1 cellular context compared by ENCODE assay signal in genomic region chr9:96654450-96655197, GRCh38.
A peak's percentile ranks its signal among the peaks of the same experiment; 100 is the strongest.
TF ChIP-seq lines count a peak whose summit lies in the region.

No MANE protein-coding gene starts in this region.

TF ChIP-seq in HepG2, 621 proteins besides CTCF, POLR2A, EP300 and RAD21 (continued from another document and continues in another):
- TF ChIP-seq ZBTB46 (CRISPR knock-in tag; IDR thresholded peaks at IDR 0.05; ENCODE audit: borderline replicate concordance) (no peak), ZNF672 (CRISPR knock-in tag; IDR thresholded peaks at IDR 0.05) (no peak), ZNF567 (CRISPR knock-in tag; IDR thresholded peaks at IDR 0.05; ENCODE audit: borderline replicate concordance) (no peak), ZNF276 (CRISPR knock-in tag; IDR thresholded peaks at IDR 0.05; ENCODE audit: low read depth) (no peak), TBX2 (CRISPR knock-in tag; IDR thresholded peaks at IDR 0.05; ENCODE audit: borderline replicate concordance) (peak; percentile 57; the same call in 1 of the 2 replicates), NCOR1 (IDR thresholded peaks at IDR 0.05; ENCODE audit: borderline replicate concordance, low read length) (no peak), ZNF629 (CRISPR knock-in tag; conservative IDR thresholded peaks at IDR 0.05) (no peak), FUBP1 (CRISPR knock-in tag; IDR thresholded peaks at IDR 0.05; ENCODE audit: borderline replicate concordance) (no peak), ZNF256 (CRISPR knock-in tag; conservative IDR thresholded peaks at IDR 0.05) (no peak), ZNF343 (CRISPR knock-in tag; IDR thresholded peaks at IDR 0.05) (0 out of 2 replicates have a peak, but pooled peaks have one; percentile 38), EED (CRISPR knock-in tag; IDR thresholded peaks at IDR 0.05) (peak; percentile 29; the same call in 1 of the 2 replicates), ZSCAN12 (CRISPR knock-in tag; IDR thresholded peaks at IDR 0.05) (no peak), ZNF605 (CRISPR knock-in tag; IDR thresholded peaks at IDR 0.05) (no peak), XBP1 (CRISPR knock-in tag; IDR thresholded peaks at IDR 0.05) (no peak), FOXP1 (IDR thresholded peaks at IDR 0.05) (no peak), FOXP1 (CRISPR knock-in tag; IDR thresholded peaks at IDR 0.05) (no peak), MED8 (CRISPR knock-in tag; IDR thresholded peaks at IDR 0.05; ENCODE audit: insufficient replicate concordance) (no peak), ARNTL (CRISPR knock-in tag; IDR thresholded peaks at IDR 0.05) (0 out of 2 replicates have a peak, but pooled peaks have one; percentile 6), IRX3 (CRISPR knock-in tag; IDR thresholded peaks at IDR 0.05; ENCODE audit: borderline replicate concordance, low read depth) (no peak; the same call in 1 of the 2 replicates), NFAT5 (CRISPR knock-in tag; IDR thresholded peaks at IDR 0.05) (no peak), ZSCAN25 (CRISPR knock-in tag; IDR thresholded peaks at IDR 0.05) (0 out of 2 replicates have a peak, but pooled peaks have one; percentile 76), SALL2 (CRISPR knock-in tag; IDR thresholded peaks at IDR 0.05) (0 out of 2 replicates have a peak, but pooled peaks have one; percentile 35), POGK (CRISPR knock-in tag; conservative IDR thresholded peaks at IDR 0.05) (0 out of 2 replicates have a peak, but pooled peaks have one; percentile 24), CSRNP2 (CRISPR knock-in tag; conservative IDR thresholded peaks at IDR 0.05; ENCODE audit: low read depth) (no peak), PHF8 (CRISPR knock-in tag; IDR thresholded peaks at IDR 0.05) (peak; percentile 49), ZC3H4 (CRISPR knock-in tag; IDR thresholded peaks at IDR 0.05; ENCODE audit: borderline replicate concordance) (no peak), ZNF468 (CRISPR knock-in tag; IDR thresholded peaks at IDR 0.05) (no peak), ZBTB38 (CRISPR knock-in tag; IDR thresholded peaks at IDR 0.05) (peak; percentile 11; the same call in 1 of the 2 replicates), HINFP (CRISPR knock-in tag; IDR thresholded peaks at IDR 0.05; ENCODE audit: low read depth) (no peak), ZBTB21 (CRISPR knock-in tag; IDR thresholded peaks at IDR 0.05) (no peak), SIN3A (IDR thresholded peaks at IDR 0.05; ENCODE audit: borderline replicate concordance, low read depth, low read length) (0 out of 2 replicates have a peak, but pooled peaks have one; percentile 33), SSRP1 (CRISPR knock-in tag; IDR thresholded peaks at IDR 0.05) (0 out of 2 replicates have a peak, but pooled peaks have one; percentile 42), ZNF691 (CRISPR knock-in tag; IDR thresholded peaks at IDR 0.05; ENCODE audit: borderline replicate concordance, low read depth) (0 out of 2 replicates have a peak, but pooled peaks have one; percentile 33), SMAD9 (CRISPR knock-in tag; IDR thresholded peaks at IDR 0.05) (no peak), ZNF766 (CRISPR knock-in tag; IDR thresholded peaks at IDR 0.05; ENCODE audit: borderline replicate concordance) (no peak), KLF6 (CRISPR knock-in tag; IDR thresholded peaks at IDR 0.05) (no peak), ISX (CRISPR knock-in tag; conservative IDR thresholded peaks at IDR 0.05) (no peak), ZNF431 (CRISPR knock-in tag; IDR thresholded peaks at IDR 0.05; ENCODE audit: borderline replicate concordance, low read depth) (no peak), XRCC5 (optimal IDR thresholded peaks at IDR 0.05; ENCODE audit: low read length) (no peak)
- TF ChIP-seq, protein P1, sequence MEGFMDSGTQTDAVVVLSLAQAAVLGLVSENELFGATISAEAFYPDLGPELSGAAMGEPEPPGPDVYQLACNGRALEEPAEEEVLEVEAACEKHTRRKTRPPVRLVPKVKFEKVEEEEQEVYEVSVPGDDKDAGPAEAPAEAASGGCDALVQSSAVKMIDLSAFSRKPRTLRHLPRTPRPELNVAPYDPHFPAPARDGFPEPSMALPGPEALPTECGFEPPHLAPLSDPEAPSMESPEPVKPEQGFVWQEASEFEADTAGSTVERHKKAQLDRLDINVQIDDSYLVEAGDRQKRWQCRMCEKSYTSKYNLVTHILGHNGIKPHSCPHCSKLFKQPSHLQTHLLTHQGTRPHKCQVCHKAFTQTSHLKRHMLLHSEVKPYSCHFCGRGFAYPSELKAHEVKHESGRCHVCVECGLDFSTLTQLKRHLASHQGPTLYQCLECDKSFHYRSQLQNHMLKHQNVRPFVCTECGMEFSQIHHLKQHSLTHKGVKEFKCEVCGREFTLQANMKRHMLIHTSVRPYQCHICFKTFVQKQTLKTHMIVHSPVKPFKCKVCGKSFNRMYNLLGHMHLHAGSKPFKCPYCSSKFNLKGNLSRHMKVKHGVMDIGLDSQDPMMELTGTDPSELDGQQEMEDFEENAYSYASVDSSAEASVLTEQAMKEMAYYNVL (CRISPR knock-in tag; IDR thresholded peaks at IDR 0.05; ENCODE audit: borderline replicate concordance): no peak
